In the genomic region with DNA sequence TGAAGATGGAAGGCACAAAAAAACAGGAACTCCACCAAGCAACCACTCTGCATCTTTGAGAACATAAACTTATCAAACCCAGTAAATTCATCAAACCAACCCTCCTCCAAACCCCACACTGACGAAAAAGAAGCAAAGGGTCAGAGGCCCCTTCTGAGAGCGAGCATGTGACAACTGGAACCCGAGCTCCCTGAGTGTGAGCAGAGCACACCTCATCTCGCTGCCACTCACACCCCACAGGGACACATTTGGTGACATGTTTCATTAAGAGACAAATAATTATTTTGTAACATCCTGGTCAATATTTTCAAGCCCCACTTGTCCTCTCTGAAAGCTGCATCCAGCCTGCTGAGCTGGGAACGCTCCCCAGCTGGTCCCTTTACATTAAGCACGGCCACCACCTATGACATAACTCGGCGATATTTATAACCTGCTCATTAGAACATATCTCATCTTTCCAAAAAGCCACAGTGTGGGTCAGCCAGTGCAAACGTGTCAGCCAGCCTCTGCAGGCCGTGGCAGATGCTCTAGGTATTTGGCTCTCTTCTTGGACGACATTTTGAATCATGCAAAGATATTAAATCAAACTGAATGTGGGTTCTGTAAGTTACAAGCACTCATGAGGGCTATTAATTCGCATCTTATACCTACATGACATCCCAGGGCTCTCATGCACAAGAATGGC, we compare ENCODE assay signal across 1 cellular context.
TF ChIP-seq lines count a peak whose summit lies in the region.

No MANE protein-coding gene starts in this region.

TF ChIP-seq in GM23338, 12 proteins besides CTCF, POLR2A, EP300 and RAD21 (continued from another document):
- TF ChIP-seq, protein P1, sequence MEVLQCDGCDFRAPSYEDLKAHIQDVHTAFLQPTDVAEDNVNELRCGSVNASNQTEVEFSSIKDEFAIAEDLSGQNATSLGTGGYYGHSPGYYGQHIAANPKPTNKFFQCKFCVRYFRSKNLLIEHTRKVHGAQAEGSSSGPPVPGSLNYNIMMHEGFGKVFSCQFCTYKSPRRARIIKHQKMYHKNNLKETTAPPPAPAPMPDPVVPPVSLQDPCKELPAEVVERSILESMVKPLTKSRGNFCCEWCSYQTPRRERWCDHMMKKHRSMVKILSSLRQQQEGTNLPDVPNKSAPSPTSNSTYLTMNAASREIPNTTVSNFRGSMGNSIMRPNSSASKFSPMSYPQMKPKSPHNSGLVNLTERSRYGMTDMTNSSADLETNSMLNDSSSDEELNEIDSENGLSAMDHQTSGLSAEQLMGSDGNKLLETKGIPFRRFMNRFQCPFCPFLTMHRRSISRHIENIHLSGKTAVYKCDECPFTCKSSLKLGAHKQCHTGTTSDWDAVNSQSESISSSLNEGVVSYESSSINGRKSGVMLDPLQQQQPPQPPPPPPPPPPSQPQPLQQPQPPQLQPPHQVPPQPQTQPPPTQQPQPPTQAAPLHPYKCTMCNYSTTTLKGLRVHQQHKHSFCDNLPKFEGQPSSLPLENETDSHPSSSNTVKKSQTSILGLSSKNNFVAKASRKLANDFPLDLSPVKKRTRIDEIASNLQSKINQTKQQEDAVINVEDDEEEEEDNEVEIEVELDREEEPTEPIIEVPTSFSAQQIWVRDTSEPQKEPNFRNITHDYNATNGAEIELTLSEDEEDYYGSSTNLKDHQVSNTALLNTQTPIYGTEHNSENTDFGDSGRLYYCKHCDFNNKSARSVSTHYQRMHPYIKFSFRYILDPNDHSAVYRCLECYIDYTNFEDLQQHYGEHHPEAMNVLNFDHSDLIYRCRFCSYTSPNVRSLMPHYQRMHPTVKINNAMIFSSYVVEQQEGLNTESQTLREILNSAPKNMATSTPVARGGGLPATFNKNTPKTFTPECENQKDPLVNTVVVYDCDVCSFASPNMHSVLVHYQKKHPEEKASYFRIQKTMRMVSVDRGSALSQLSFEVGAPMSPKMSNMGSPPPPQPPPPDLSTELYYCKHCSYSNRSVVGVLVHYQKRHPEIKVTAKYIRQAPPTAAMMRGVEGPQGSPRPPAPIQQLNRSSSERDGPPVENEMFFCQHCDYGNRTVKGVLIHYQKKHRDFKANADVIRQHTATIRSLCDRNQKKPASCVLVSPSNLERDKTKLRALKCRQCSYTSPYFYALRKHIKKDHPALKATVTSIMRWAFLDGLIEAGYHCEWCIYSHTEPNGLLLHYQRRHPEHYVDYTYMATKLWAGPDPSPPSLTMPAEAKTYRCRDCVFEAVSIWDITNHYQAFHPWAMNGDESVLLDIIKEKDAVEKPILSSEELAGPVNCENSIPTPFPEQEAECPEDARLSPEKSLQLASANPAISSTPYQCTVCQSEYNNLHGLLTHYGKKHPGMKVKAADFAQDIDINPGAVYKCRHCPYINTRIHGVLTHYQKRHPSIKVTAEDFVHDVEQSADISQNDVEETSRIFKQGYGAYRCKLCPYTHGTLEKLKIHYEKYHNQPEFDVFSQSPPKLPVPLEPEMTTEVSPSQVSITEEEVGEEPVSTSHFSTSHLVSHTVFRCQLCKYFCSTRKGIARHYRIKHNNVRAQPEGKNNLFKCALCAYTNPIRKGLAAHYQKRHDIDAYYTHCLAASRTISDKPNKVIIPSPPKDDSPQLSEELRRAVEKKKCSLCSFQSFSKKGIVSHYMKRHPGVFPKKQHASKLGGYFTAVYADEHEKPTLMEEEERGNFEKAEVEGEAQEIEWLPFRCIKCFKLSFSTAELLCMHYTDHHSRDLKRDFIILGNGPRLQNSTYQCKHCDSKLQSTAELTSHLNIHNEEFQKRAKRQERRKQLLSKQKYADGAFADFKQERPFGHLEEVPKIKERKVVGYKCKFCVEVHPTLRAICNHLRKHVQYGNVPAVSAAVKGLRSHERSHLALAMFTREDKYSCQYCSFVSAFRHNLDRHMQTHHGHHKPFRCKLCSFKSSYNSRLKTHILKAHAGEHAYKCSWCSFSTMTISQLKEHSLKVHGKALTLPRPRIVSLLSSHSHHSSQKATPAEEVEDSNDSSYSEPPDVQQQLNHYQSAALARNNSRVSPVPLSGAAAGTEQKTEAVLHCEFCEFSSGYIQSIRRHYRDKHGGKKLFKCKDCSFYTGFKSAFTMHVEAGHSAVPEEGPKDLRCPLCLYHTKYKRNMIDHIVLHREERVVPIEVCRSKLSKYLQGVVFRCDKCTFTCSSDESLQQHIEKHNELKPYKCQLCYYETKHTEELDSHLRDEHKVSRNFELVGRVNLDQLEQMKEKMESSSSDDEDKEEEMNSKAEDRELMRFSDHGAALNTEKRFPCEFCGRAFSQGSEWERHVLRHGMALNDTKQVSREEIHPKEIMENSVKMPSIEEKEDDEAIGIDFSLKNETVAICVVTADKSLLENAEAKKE (CRISPR knock-in tag; IDR thresholded peaks at IDR 0.05) = no peak
